ENCODE assay signal across 10 cellular contexts in the genomic region with DNA sequence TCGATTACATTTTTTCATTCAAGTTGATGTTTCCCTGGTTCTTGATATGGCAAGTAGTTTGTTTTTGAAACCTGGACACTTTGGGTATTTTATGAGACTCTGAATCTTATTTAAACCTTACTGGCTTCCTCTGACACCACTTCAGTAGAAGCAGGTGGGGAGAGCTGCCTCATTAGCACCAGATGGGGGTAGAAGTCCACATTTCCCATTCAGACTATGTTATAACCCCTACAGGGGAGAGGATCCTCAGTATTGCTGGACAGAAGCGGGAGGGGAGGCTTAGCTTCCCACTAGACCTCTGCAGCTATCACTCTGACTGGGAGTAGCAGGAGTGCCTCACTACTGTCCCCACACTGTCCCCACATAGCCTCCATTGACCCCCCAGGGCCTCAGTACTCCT.
"Had no signal": no experiment of that assay in that cellular context is flagged by ENCODE, and none has a peak within 500 bp of the region (broad histone marks: within the 10 kb centered on the region; RNA-seq: fewer than 3 reads in every experiment).

No MANE protein-coding gene starts in this region.

- H3K27ac ChIP-seq: GM23248, HL-60 had no signal

- H3K4me3 ChIP-seq: GM23248, K562 had no signal

- ATAC-seq: K562 had no signal

- FAIRE-seq: H54, K562 had no signal

- H3K9ac ChIP-seq: GM23248 had no signal

- H2AFZ ChIP-seq: GM23248 had no signal

- DNase-seq: GM23248, GOT3, H9, HCEC 1CT, IMR-90, Kasumi-1, KG1 had no signal
